9 cellular contexts compared by ENCODE assay signal in the genomic region with DNA sequence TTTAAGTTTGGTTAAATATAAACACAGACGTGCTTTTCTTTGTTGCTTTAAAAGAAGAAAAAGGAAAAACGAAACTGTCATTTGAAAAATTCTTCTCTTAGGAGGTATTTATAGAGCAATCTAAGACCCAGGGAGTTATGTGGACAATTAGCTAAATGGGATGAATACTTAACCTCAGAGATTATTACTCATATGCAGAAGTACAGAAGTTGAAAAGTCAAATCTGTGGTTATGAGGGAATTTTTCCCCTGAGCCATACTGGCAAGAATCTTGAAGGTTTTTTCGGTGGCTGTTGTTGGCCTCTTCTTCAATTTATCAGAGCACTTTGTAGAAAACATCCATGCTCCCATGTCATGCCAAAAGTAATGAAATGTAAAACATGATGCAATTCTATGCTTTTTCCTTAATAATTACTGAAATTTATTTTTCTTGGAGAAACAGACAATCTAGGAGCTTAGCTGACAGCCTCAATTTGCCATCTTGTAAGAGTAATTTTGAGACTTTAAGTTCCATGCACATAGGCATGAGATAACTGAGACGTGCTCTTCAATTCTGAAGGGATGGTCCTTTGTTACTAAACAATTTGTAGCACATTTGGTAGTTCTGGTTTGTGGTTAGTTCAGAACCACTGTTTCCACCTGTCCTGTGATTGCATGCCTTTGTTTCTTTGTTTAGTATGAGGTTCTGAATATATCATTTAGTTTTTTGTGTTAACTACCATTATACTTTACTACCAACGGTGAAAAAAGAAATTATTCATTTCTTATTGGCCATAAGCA.
A peak's percentile ranks its signal among the peaks of the same experiment; 100 is the strongest.
DNase-seq lines count a peak whose midpoint lies in the region; ATAC-seq and TF ChIP-seq lines count a peak whose summit lies in the region.
"Had no signal": no experiment of that assay in that cellular context is flagged by ENCODE, and none has a peak within 500 bp of the region (broad histone marks: within the 10 kb centered on the region; RNA-seq: fewer than 3 reads in every experiment).

No MANE protein-coding gene starts in this region.

- H3K27ac ChIP-seq in gastroesophageal sphincter (no peak overlapping the region), tibial nerve (peak overlapping the region in 2 of 4 donors; percentile 32 to 49), coronary artery (no peak overlapping the region)
- H3K27ac ChIP-seq: HL-60 had no signal

- TF ChIP-seq POLR2A in gastroesophageal sphincter (IDR thresholded peaks at IDR 0.05) (no peak), tibial nerve (IDR thresholded peaks at IDR 0.05) (no peak)

- DNase-seq in GM12865 (ENCODE audit: low read depth) (peak; percentile 74), DMS153 (lab: John Stamatoyannopoulos, UW) (no peak), tibial nerve (ENCODE audit: low spot score in 2 of 2) (no peak), coronary artery (ENCODE audit: low spot score) (no peak), ecto neural progenitor cell (ENCODE audit: low spot score) (no peak)

- TF ChIP-seq CTCF in GM12865 (IDR thresholded peaks at IDR 0.05; ENCODE audit: insufficient read depth, low read depth, low read length, missing control alignments) (no peak), gastroesophageal sphincter (IDR thresholded peaks at IDR 0.05) (no peak), tibial nerve (IDR thresholded peaks at IDR 0.05) (no peak), coronary artery (IDR thresholded peaks at IDR 0.05) (no peak)

- no peaks in the 10 kb centered on the region for H3K9me3 ChIP-seq in gastroesophageal sphincter
- H3K9me3 ChIP-seq in tibial nerve, result no peaks in the 10 kb centered on the region

- H3K4me1 ChIP-seq in gastroesophageal sphincter, result peaks cover 0 to 12% (median 0%) of the 10 kb centered on the region in 3 donors
- peaks cover 0 to 22% (median 0%) of the 10 kb centered on the region in 4 donors for H3K4me1 ChIP-seq in tibial nerve

- WGBS in gastroesophageal sphincter (ENCODE audit: low coverage in 1 of 2), 2 donors, result 45 to 54% methylated on average over 5 of the region's 5 CpGs
- 55 to 56% methylated on average over 5 of the region's 5 CpGs for WGBS in tibial nerve, 2 donors

- H3K36me3 ChIP-seq in gastroesophageal sphincter (no peaks in the 10 kb centered on the region), tibial nerve (no peaks in the 10 kb centered on the region)

- no peak overlapping the region for H3K4me3 ChIP-seq in GM12865 (ENCODE audit: low read depth, low read length)
- no peak overlapping the region for H3K4me3 ChIP-seq in gastroesophageal sphincter
- no peak overlapping the region for H3K4me3 ChIP-seq in tibial nerve
- H3K4me3 ChIP-seq in coronary artery, result no peak overlapping the region

- no peaks in the 10 kb centered on the region for H3K27me3 ChIP-seq in gastroesophageal sphincter
- H3K27me3 ChIP-seq in tibial nerve, result no peaks in the 10 kb centered on the region

- ATAC-seq in GM21447 (IDR thresholded peaks at IDR 0.05; ENCODE audit: unreplicated experiment), result peak; percentile 91
- peak; percentile 58 for ATAC-seq in HG03469 (IDR thresholded peaks at IDR 0.05; ENCODE audit: unreplicated experiment)
- peak; percentile 51 for ATAC-seq in gastroesophageal sphincter

- no peak for TF ChIP-seq EP300 in gastroesophageal sphincter (IDR thresholded peaks at IDR 0.05)
- peak in 1 of 2 donors; percentile 45 for TF ChIP-seq EP300 in tibial nerve (IDR thresholded peaks at IDR 0.05)
